15 cellular contexts compared by ENCODE assay signal in the genomic region with DNA sequence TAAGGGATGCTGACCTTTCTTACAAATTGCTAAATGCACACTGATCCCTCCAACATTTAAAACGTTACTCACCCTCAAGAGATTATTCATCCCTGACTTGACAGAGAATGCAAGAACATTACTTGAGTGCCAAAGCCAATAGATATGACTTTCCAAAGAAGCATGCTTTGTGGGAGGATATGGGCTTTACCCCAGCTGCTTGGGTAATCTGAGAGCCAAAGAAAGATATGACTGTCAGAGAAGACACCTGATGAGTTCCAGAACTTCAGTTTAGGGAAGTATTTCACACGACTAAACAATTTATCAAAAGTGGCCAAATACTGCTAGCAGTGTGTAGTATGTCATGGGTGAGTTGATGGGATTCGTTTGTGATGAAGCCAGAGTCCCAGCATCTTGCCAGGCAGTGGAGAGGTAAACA. TPM values are rescaled to one million over a fixed set of nuclear protein-coding genes. Genes with fewer than 3 reads are reported as not detected.
A peak's percentile ranks its signal among the peaks of the same experiment; 100 is the strongest.
DNase-seq lines count a peak whose midpoint lies in the region; ATAC-seq, FAIRE-seq and TF ChIP-seq lines count a peak whose summit lies in the region.
"Had no signal": no experiment of that assay in that cellular context is flagged by ENCODE, and none has a peak within 500 bp of the region (broad histone marks: within the 10 kb centered on the region; RNA-seq: fewer than 3 reads in every experiment).

No MANE protein-coding gene starts in this region.

- TF ChIP-seq RAD21 in GM12878 (IDR thresholded peaks at IDR 0.05; ENCODE audit: insufficient read depth, low read depth, low read length), result no peak

- in situ Hi-C loops in GM12878 (cut with MboI), result no loop called here

- H3K4me3 ChIP-seq in AG04449 (ENCODE audit: low read depth, low read length) (no peak overlapping the region), GM12878 (no peak overlapping the region), kidney epithelial cell (ENCODE audit: low read depth, low read length) (no peak overlapping the region)
- H3K4me3 ChIP-seq: tibial artery had no signal

- TF ChIP-seq EP300 in GM12878 (IDR thresholded peaks at IDR 0.05; ENCODE audit: borderline replicate concordance in 1 of 2, control insufficient read depth in 1 of 2, low read depth in 2 of 2, low read length in 2 of 2), result no peak

- intact Hi-C loops in GM12878 (cut with micrococcal nuclease; ENCODE audit: unreplicated experiment), result loop anchor here (10.0 kb wide), 1 partner anchor 231 kb away; no protein-coding TSS in a partner anchor
- intact Hi-C loops in posterior cingulate gyrus (cut with DNase I), result loop anchor here (10.0 kb wide), 1 partner anchor 991 kb away; no protein-coding TSS in a partner anchor

- peaks cover 0 to 3% of the 10 kb centered on the region in 2 experiments; a peak in 1 of 4 replicates for H3K27me3 ChIP-seq in GM12878 (replicated peaks in 1 of 2; ENCODE audit: control insufficient read depth in 2 of 2, insufficient read depth in 2 of 2, low read length in 1 of 2)
- no peaks in the 10 kb centered on the region for H3K27me3 ChIP-seq in kidney epithelial cell (ENCODE audit: control insufficient read depth, insufficient read depth, low read length)

- H4K20me1 ChIP-seq in GM12878 (ENCODE audit: control insufficient read depth, insufficient read depth), result no peaks in the 10 kb centered on the region

- TF ChIP-seq CTCF in AG04449 (IDR thresholded peaks at IDR 0.05; ENCODE audit: insufficient read depth, low read length, missing control alignments) (no peak), GM12878 (IDR thresholded peaks at IDR 0.05 in 2 of 3, conservative IDR thresholded peaks at IDR 0.05 in 1 of 3; ENCODE audit: control insufficient read depth in 2 of 3, extremely low read depth in 1 of 3, insufficient read depth in 1 of 3, low read depth in 3 of 3, low read length in 3 of 3) (no peak), kidney epithelial cell (IDR thresholded peaks at IDR 0.05; ENCODE audit: insufficient read depth, low read length, poor library complexity, severe bottlenecking) (no peak)

- ATAC-seq in HG02973 (IDR thresholded peaks at IDR 0.05; ENCODE audit: unreplicated experiment) (peak; percentile 53), GM12878 (peak; percentile 49), GM21528 (IDR thresholded peaks at IDR 0.05; ENCODE audit: low FRiP score, unreplicated experiment) (no peak), HG03025 (IDR thresholded peaks at IDR 0.05; ENCODE audit: low FRiP score, unreplicated experiment) (no peak)

- no peak overlapping the region for H2AFZ ChIP-seq in GM12878 (ENCODE audit: control insufficient read depth, low read depth, low read length)

- CTCF ChIA-PET in AG04449 (lab: Yijun Ruan, JAX) (interaction anchor here (1.2 to 1.5 kb wide), 3 partner anchors 573 to 870 kb away, joined by 3 to 7 read pairs (median 5); no protein-coding TSS in a partner anchor), GM12878 (lab: Yijun Ruan, JAX) (no interaction called here)

- H3K4me2 ChIP-seq in GM12878 (ENCODE audit: control insufficient read depth, insufficient read depth), result no peak overlapping the region

- no peaks in the 10 kb centered on the region for H3K79me2 ChIP-seq in GM12878 (ENCODE audit: control insufficient read depth, insufficient read depth, low read length)

- no peak for TF ChIP-seq POLR2A in GM12878 (IDR thresholded peaks at IDR 0.05; ENCODE audit: low read depth, low read length)

- H3K9me3 ChIP-seq in GM12878 (replicated peaks; ENCODE audit: control insufficient read depth, insufficient read depth, low read length), result no peaks in the 10 kb centered on the region
- H3K9me3 ChIP-seq: neutrophil, tibial artery had no signal

- no peak overlapping the region for H3K27ac ChIP-seq in GM12878 (ENCODE audit: control insufficient read depth, insufficient read depth)
- H3K27ac ChIP-seq: C4-2B, neutrophil, tibial artery had no signal

- SMC1A ChIA-PET in GM12878 (lab: Charles Lee; ENCODE audit: uncharacterized antibody, unreplicated experiment), result no interaction called here

- RAD21 ChIA-PET in GM12878 (lab: Charles Lee; ENCODE audit: unreplicated experiment), result no interaction called here

- BruUV-seq in GM12878 (replicated peaks; lab: Mats Ljungman, UMichigan), result no TSS peak

- H3K4me1 ChIP-seq in GM12878 (ENCODE audit: control insufficient read depth, insufficient read depth, low read length), result no peaks in the 10 kb centered on the region
- H3K4me1 ChIP-seq: tibial artery had no signal

- H3K9ac ChIP-seq in GM12878 (ENCODE audit: control insufficient read depth, insufficient read depth, low read length), result no peak overlapping the region

- FAIRE-seq in GM12878 (lab: Jason Lieb, UNC), result no peak

- H3K36me3 ChIP-seq in GM12878 (ENCODE audit: control insufficient read depth in 2 of 2, insufficient read depth in 2 of 2, low read length in 1 of 2) (no peaks in the 10 kb centered on the region), kidney epithelial cell (ENCODE audit: control insufficient read depth, insufficient read depth, low read length) (no peaks in the 10 kb centered on the region)
- H3K36me3 ChIP-seq: neutrophil, tibial artery had no signal

- WGBS in GM12878 (ENCODE audit: insufficient coverage, insufficient replicate concordance, low lambda C conversion rate, missing lambda C conversion rate), result 0% methylated on average over 3 of the region's 3 CpGs

- peak; percentile 84 for DNase-seq in AG04449 (ENCODE audit: low read depth, low spot score)
- no peak for DNase-seq in GM12878 (ENCODE audit: low read depth, low spot score)
- DNase-seq in kidney epithelial cell (ENCODE audit: low read depth), result peak; percentile 68
- DNase-seq in posterior cingulate gyrus, result no peak
- DNase-seq in NCI-H187 (lab: John Stamatoyannopoulos, UW), result no peak
- DNase-seq: activated CD4-positive, alpha-beta T cell treated with anti-CD3 and anti-CD28 coated beads for 48 hours; activated naive CD4-positive, alpha-beta T cell treated with anti-CD3 and anti-CD28 coated beads, Interleukin-2, amount 10 ng/mL, durations not matched to agents 7 days and 5 days; effector CD4-positive, alpha-beta T cell; NCI-H2107 had no signal

- POLR2A ChIA-PET in AG04449 (lab: Yijun Ruan, JAX), result no interaction called here
- POLR2A ChIA-PET in GM12878 (lab: Charles Lee), result no interaction called here

TF ChIP-seq in GM12878, 131 proteins besides CTCF, POLR2A, EP300 and RAD21:
- TF ChIP-seq NFYA (IDR thresholded peaks at IDR 0.05; ENCODE audit: borderline replicate concordance, low read depth, low read length) (no peak), STAT3 (IDR thresholded peaks at IDR 0.05; ENCODE audit: low read depth, low read length) (no peak), ZNF217 (IDR thresholded peaks at IDR 0.05) (no peak), TCF7 (IDR thresholded peaks at IDR 0.05; ENCODE audit: borderline replicate concordance) (no peak), JUNB (IDR thresholded peaks at IDR 0.05) (no peak), TCF12 (IDR thresholded peaks at IDR 0.05; ENCODE audit: low read depth, low read length) (no peak), IKZF1 (conservative IDR thresholded peaks at IDR 0.05) (no peak)

RNA-seq across cellular contexts. Expression of gene SPDL1, which starts 7.4 kb away (rescaled TPM):
- total RNA-seq in GM12878 (2013; cell fraction: nucleolus; rRNA removed), result 33.6 and 40.2 TPM in 2 replicates
- total RNA-seq in GM12878 (2014; rRNA removed) (34.2 and 38.9 TPM in 2 replicates), GM12878 (2014; rRNA removed; fragmentation: Illumina TruSeq; extraction: Trizol) (49.1 and 51.5 TPM in 2 replicates), GM12878 (2021) (34.5 and 39.2 TPM in 2 replicates), kidney epithelial cell (17.9 and 64.3 TPM in 2 replicates)
- polyA plus RNA-seq in GM12878 (2011; ENCODE audit: low read depth), result 9.1 TPM
- polyA plus RNA-seq in GM12878 (2011; rRNA removed) (39.7 and 70.1 TPM in 2 replicates), GM12878 (2014; fragmentation: Illumina TruSeq; extraction: Trizol) (67.6 TPM in 2 replicates), GM12878 (2014; fragmentation: Nextera tagmentation; extraction: Ambion mirVana) (10 to 100 TPM; 36.6 to 40.4 TPM), GM12878 (2014; rRNA removed) (39.2 and 53.0 TPM in 2 replicates), GM12878 (2016; fragmentation: Nextera tagmentation; extraction: Ambion mirVana) (10 to 100 TPM; 60.6 to 69.9 TPM)
- 12.9 and 14.3 TPM in 2 replicates for polyA plus RNA-seq in GM12878 (2011; cell fraction: cytosol; rRNA removed)
- polyA plus RNA-seq in GM12878 (2011; cell fraction: nucleus; rRNA removed), result 41.2 and 50.0 TPM in 2 replicates
- 17.6 and 18.1 TPM in 2 replicates for polyA plus RNA-seq in GM12878 (2012)
- 18.7 and 25.0 TPM in 2 replicates for polyA minus RNA-seq in GM12878 (2011; rRNA and poly(A)+ RNA removed)
- polyA minus RNA-seq in GM12878 (2011; cell fraction: cytosol; rRNA and poly(A)+ RNA removed), result 11.9 and 12.7 TPM in 2 replicates
- 28.4 and 37.2 TPM in 2 replicates for polyA minus RNA-seq in GM12878 (2011; cell fraction: nucleus; rRNA and poly(A)+ RNA removed)

Comparison
In these comparisons a context has a peak if more than half of its experiments do, and no peak if none do; other contexts are left out.
1. DNase-seq: peak in AG04449 (single experiment) and kidney epithelial cell (single experiment); none in GM12878 (single experiment), posterior cingulate gyrus (0 of 10) and NCI-H187 (0 of 2).
2. ATAC-seq: peak in HG02973 (single experiment) and GM12878 (single experiment); none in GM21528 (single experiment) and HG03025 (single experiment).